Comparison of ENCODE assay signal across 1 cellular context in genomic region chr21:44931501-44932365, GRCh38.
TF ChIP-seq lines count a peak whose summit lies in the region.

No MANE protein-coding gene starts in this region.

TF ChIP-seq in HepG2, 621 proteins besides CTCF, POLR2A, EP300 and RAD21:
- TF ChIP-seq PPARG (CRISPR knock-in tag; conservative IDR thresholded peaks at IDR 0.05) (0 out of 2 replicates have a peak, but pooled peaks have one; percentile 35), ZNF710 (CRISPR knock-in tag; IDR thresholded peaks at IDR 0.05; ENCODE audit: borderline replicate concordance) (0 out of 2 replicates have a peak, but pooled peaks have one; percentile 34), ZNF550 (CRISPR knock-in tag; IDR thresholded peaks at IDR 0.05; ENCODE audit: borderline replicate concordance) (no peak), AGO1 (IDR thresholded peaks at IDR 0.05; ENCODE audit: low read depth, low read length, poor library complexity, severe bottlenecking) (peak; percentile 73), MXD1 (CRISPR knock-in tag; IDR thresholded peaks at IDR 0.05) (0 out of 2 replicates have a peak, but pooled peaks have one; percentile 32), MAZ (IDR thresholded peaks at IDR 0.05; ENCODE audit: borderline replicate concordance, low read depth, low read length) (no peak), MAZ (CRISPR knock-in tag; IDR thresholded peaks at IDR 0.05; ENCODE audit: low read depth) (0 out of 2 replicates have a peak, but pooled peaks have one; percentile 22), ZNF780A (CRISPR knock-in tag; IDR thresholded peaks at IDR 0.05) (no peak), ZNF629 (CRISPR knock-in tag; conservative IDR thresholded peaks at IDR 0.05) (peak; percentile 68), JUNB (CRISPR knock-in tag; IDR thresholded peaks at IDR 0.05; ENCODE audit: borderline replicate concordance) (no peak), ZNF687 (CRISPR knock-in tag; IDR thresholded peaks at IDR 0.05) (peak; percentile 62), KDM5B (CRISPR knock-in tag; IDR thresholded peaks at IDR 0.05; ENCODE audit: borderline replicate concordance) (peak; percentile 55; the same call in 1 of the 2 replicates), MAX (IDR thresholded peaks at IDR 0.05) (peak; percentile 45; the same call in 1 of the 2 replicates), IKZF4 (CRISPR knock-in tag; IDR thresholded peaks at IDR 0.05; ENCODE audit: borderline replicate concordance, low read depth, not compliant biosample characterization) (no peak)
